Comparison of ENCODE assay signal across 2 cellular contexts in genomic region chr7:54907981-54908380, GRCh38.
TF ChIP-seq lines count a peak whose summit lies in the region.

No MANE protein-coding gene starts in this region.

TF ChIP-seq in SK-N-SH, 30 proteins besides CTCF, POLR2A, EP300 and RAD21:
- TF ChIP-seq, protein P1, sequence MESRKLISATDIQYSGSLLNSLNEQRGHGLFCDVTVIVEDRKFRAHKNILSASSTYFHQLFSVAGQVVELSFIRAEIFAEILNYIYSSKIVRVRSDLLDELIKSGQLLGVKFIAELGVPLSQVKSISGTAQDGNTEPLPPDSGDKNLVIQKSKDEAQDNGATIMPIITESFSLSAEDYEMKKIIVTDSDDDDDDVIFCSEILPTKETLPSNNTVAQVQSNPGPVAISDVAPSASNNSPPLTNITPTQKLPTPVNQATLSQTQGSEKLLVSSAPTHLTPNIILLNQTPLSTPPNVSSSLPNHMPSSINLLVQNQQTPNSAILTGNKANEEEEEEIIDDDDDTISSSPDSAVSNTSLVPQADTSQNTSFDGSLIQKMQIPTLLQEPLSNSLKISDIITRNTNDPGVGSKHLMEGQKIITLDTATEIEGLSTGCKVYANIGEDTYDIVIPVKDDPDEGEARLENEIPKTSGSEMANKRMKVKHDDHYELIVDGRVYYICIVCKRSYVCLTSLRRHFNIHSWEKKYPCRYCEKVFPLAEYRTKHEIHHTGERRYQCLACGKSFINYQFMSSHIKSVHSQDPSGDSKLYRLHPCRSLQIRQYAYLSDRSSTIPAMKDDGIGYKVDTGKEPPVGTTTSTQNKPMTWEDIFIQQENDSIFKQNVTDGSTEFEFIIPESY (IDR thresholded peaks at IDR 0.05; ENCODE audit: borderline replicate concordance, low read depth), result no peak
- TF ChIP-seq, protein P2, sequence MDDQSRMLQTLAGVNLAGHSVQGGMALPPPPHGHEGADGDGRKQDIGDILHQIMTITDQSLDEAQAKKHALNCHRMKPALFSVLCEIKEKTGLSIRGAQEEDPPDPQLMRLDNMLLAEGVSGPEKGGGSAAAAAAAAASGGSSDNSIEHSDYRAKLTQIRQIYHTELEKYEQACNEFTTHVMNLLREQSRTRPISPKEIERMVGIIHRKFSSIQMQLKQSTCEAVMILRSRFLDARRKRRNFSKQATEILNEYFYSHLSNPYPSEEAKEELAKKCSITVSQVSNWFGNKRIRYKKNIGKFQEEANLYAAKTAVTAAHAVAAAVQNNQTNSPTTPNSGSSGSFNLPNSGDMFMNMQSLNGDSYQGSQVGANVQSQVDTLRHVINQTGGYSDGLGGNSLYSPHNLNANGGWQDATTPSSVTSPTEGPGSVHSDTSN (IDR thresholded peaks at IDR 0.05), result peak; percentile 31
- TF ChIP-seq FOSL2 (IDR thresholded peaks at IDR 0.05; ENCODE audit: borderline replicate concordance, low read depth), result 0 out of 2 replicates have a peak, but pooled peaks have one; percentile 16

TF ChIP-seq in SK-N-SH treated with all-trans-retinoic acid at 6 μM for 48 hours, 23 proteins besides CTCF, POLR2A, EP300 and RAD21 (continued from another document):
- TF ChIP-seq, protein P3, sequence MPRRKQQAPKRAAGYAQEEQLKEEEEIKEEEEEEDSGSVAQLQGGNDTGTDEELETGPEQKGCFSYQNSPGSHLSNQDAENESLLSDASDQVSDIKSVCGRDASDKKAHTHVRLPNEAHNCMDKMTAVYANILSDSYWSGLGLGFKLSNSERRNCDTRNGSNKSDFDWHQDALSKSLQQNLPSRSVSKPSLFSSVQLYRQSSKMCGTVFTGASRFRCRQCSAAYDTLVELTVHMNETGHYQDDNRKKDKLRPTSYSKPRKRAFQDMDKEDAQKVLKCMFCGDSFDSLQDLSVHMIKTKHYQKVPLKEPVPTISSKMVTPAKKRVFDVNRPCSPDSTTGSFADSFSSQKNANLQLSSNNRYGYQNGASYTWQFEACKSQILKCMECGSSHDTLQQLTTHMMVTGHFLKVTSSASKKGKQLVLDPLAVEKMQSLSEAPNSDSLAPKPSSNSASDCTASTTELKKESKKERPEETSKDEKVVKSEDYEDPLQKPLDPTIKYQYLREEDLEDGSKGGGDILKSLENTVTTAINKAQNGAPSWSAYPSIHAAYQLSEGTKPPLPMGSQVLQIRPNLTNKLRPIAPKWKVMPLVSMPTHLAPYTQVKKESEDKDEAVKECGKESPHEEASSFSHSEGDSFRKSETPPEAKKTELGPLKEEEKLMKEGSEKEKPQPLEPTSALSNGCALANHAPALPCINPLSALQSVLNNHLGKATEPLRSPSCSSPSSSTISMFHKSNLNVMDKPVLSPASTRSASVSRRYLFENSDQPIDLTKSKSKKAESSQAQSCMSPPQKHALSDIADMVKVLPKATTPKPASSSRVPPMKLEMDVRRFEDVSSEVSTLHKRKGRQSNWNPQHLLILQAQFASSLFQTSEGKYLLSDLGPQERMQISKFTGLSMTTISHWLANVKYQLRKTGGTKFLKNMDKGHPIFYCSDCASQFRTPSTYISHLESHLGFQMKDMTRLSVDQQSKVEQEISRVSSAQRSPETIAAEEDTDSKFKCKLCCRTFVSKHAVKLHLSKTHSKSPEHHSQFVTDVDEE (CRISPR knock-in tag; IDR thresholded peaks at IDR 0.05), result no peak
- TF ChIP-seq SNAI2 (CRISPR knock-in tag; IDR thresholded peaks at IDR 0.05) (no peak), ESRRG (CRISPR knock-in tag; IDR thresholded peaks at IDR 0.05) (no peak), ZFP3 (CRISPR knock-in tag; IDR thresholded peaks at IDR 0.05) (no peak), OSR1 (CRISPR knock-in tag; IDR thresholded peaks at IDR 0.05) (no peak), ISL1 (CRISPR knock-in tag; IDR thresholded peaks at IDR 0.05) (no peak), ARNTL (CRISPR knock-in tag; IDR thresholded peaks at IDR 0.05; ENCODE audit: borderline replicate concordance, low read depth) (no peak), GLIS3 (CRISPR knock-in tag; IDR thresholded peaks at IDR 0.05) (no peak), CREB5 (CRISPR knock-in tag; IDR thresholded peaks at IDR 0.05; ENCODE audit: low read depth) (no peak), ZFP30 (CRISPR knock-in tag; IDR thresholded peaks at IDR 0.05) (no peak), BACH2 (CRISPR knock-in tag; IDR thresholded peaks at IDR 0.05; ENCODE audit: borderline replicate concordance) (no peak), RARB (CRISPR knock-in tag; IDR thresholded peaks at IDR 0.05) (no peak), TOX (CRISPR knock-in tag; IDR thresholded peaks at IDR 0.05; ENCODE audit: borderline replicate concordance) (no peak)
- TF ChIP-seq, protein P4, sequence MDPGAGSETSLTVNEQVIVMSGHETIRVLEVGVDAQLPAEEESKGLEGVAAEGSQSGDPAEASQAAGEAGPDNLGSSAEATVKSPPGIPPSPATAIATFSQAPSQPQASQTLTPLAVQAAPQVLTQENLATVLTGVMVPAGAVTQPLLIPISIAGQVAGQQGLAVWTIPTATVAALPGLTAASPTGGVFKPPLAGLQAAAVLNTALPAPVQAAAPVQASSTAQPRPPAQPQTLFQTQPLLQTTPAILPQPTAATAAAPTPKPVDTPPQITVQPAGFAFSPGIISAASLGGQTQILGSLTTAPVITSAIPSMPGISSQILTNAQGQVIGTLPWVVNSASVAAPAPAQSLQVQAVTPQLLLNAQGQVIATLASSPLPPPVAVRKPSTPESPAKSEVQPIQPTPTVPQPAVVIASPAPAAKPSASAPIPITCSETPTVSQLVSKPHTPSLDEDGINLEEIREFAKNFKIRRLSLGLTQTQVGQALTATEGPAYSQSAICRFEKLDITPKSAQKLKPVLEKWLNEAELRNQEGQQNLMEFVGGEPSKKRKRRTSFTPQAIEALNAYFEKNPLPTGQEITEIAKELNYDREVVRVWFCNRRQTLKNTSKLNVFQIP (CRISPR knock-in tag; IDR thresholded peaks at IDR 0.05; ENCODE audit: borderline replicate concordance, low read depth), result no peak
